Comparison of ENCODE assay signal across 23 cellular contexts in the genomic region with DNA sequence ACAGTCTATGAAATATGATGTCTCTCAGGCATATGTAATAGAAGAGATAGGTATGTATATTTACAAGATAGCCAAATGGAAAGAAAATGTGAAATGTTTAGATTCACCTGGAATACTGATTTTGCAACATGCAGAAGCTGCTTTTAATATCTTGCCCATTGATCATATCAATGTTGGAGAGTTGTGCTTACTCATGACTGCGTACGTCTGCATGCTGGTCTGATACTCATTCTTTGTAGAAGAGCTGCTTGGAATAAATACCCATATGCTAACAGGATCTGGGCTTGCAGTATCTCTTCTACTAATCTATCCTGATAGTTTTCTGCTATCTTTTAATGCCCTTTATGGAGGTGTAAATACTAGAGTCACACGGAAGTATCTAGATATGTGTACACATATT.
"Had no signal": no experiment of that assay in that cellular context is flagged by ENCODE, and none has a peak within 500 bp of the region (broad histone marks: within the 10 kb centered on the region; RNA-seq: fewer than 3 reads in every experiment).

No MANE protein-coding gene starts in this region.

- DNase-seq: hippocampal formation; left cardiac atrium; lower lobe of right lung; mammary epithelial cell; mesenchymal stem cell; naive thymus-derived CD8-positive, alpha-beta T cell; nucleus accumbens; pancreas; retina; right cardiac atrium; stimulated activated CD4-positive, alpha-beta T cell treated with anti-CD3 and anti-CD28 coated beads, Interleukin-12 subunit alpha, Interleukin-12 subunit beta, amount 100 ng/mL, for 4 hours; stimulated activated CD4-positive, alpha-beta T cell treated with anti-CD3 and anti-CD28 coated beads, Interleukin-15, amount 100 ng/mL, for 24 hours; stimulated activated CD4-positive, alpha-beta T cell treated with anti-CD3 and anti-CD28 coated beads, Interleukin-2, amount 100 ng/mL, for 24 hours; stimulated activated CD4-positive, alpha-beta T cell treated with anti-CD3 and anti-CD28 coated beads, Interleukin-4, amount 100 ng/mL, for 1 hour; stimulated activated naive B cell treated with anti-CD40 and anti-IgM and Interleukin-4, amounts not matched to agents 10 μg/mL and 1 μg/mL and 100 μg/mL, for 72 hours; stimulated activated naive CD8-positive, alpha-beta T cell treated with anti-CD3 and anti-CD28 coated beads, Interleukin-15, Interleukin-2, amounts not matched to agents 100 U/mL and 50 U/mL, for 24 hours; stomach; testis; thyroid gland; transverse colon; upper lobe of right lung had no signal

- H3K27ac ChIP-seq: lower lobe of right lung, pancreas, prostate gland, skin epidermis, stomach, testis, thyroid gland, transverse colon, upper lobe of right lung had no signal

- H3K4me1 ChIP-seq: lower lobe of right lung, pancreas, prostate gland, stomach, testis, transverse colon, upper lobe of right lung had no signal

- H3K27me3 ChIP-seq: pancreas, stomach, testis, thyroid gland, transverse colon, upper lobe of right lung had no signal

- H3K4me3 ChIP-seq: lower lobe of right lung, pancreas, prostate gland, skin epidermis, stomach, testis, thyroid gland, transverse colon, upper lobe of right lung had no signal

- H3K36me3 ChIP-seq: lower lobe of right lung, pancreas, prostate gland, stomach, thyroid gland, transverse colon, upper lobe of right lung had no signal

- H3K9me3 ChIP-seq: lower lobe of right lung, pancreas, prostate gland, stomach, testis, thyroid gland, transverse colon, upper lobe of right lung had no signal
